Comparison of ENCODE assay signal across 18 cellular contexts in genomic region chr1:99529002-99529401, GRCh38.
DNase-seq lines count a peak whose midpoint lies in the region; ATAC-seq, FAIRE-seq and TF ChIP-seq lines count a peak whose summit lies in the region.
"Had no signal": no experiment of that assay in that cellular context is flagged by ENCODE, and none has a peak within 500 bp of the region (broad histone marks: within the 10 kb centered on the region; RNA-seq: fewer than 3 reads in every experiment).

No MANE protein-coding gene starts in this region.

- no peak overlapping the region for H3K4ac ChIP-seq in H1 (replicated peaks; ENCODE audit: insufficient read length, low read depth, low read length)

- peak overlapping the region; percentile 10; the same call in 1 of the 2 replicates for H2BK12ac ChIP-seq in H1 (ENCODE audit: low read depth, low read length)

- no peak for FAIRE-seq in H1 (lab: Jason Lieb, UNC)
- FAIRE-seq: A204.1, GM12878, GM18507, H54, HepG2, HTR-8/SVneo had no signal

- no peak overlapping the region for H3K14ac ChIP-seq in H1 (ENCODE audit: insufficient read length)

- H3F3A ChIP-seq in Loucy (ENCODE audit: low read depth), result no peaks in the 10 kb centered on the region

- TF ChIP-seq POLR2A in heart left ventricle (IDR thresholded peaks at IDR 0.05), result no peak
- TF ChIP-seq POLR2A in H1 (IDR thresholded peaks at IDR 0.05; ENCODE audit: control extremely low read depth in 1 of 2, low read depth in 2 of 2, low read length in 2 of 2), result no peak

- intact Hi-C loops in heart left ventricle (cut with DNase I), result loop anchor here in 7 of 10 donors (5.0 to 10.0 kb wide), 6 partner anchors 47 to 347 kb away; partner anchors contain the start of gene PALMD (in 3 of the 7)
- intact Hi-C loops in left cardiac atrium (cut with DNase I), result loop anchor here in 1 of 2 donors (5.0 kb wide), 1 partner anchor 47 kb away; no protein-coding TSS in a partner anchor

- no peak overlapping the region for H2BK15ac ChIP-seq in H1 (ENCODE audit: low read length)

- no peak overlapping the region for H2AK5ac ChIP-seq in H1 (ENCODE audit: low read depth, low read length)

- H4K8ac ChIP-seq in H1 (ENCODE audit: extremely low read depth, insufficient read depth, low read length), result no peak overlapping the region

- no peak overlapping the region for H4K91ac ChIP-seq in H1 (replicated peaks; ENCODE audit: insufficient read length, low read length)

- no peak overlapping the region for H3K27ac ChIP-seq in heart left ventricle
- H3K27ac ChIP-seq in H1 (ENCODE audit: low read depth, low read length), result no peak overlapping the region

- H3K79me1 ChIP-seq in H1 (ENCODE audit: low read depth, low read length), result no peaks in the 10 kb centered on the region

- no peak overlapping the region for H3K4me3 ChIP-seq in heart left ventricle
- H3K4me3 ChIP-seq in Loucy (ENCODE audit: low read length, poor library complexity, severe bottlenecking), result no peak overlapping the region
- H3K4me3 ChIP-seq in H1 (ENCODE audit: extremely low read depth in 1 of 4, insufficient read depth in 2 of 4, low read depth in 3 of 4, low read length in 4 of 4), result no peak overlapping the region
- H3K4me3 ChIP-seq: GM12878 had no signal

- POLR2A ChIA-PET in H1 (lab: Charles Lee; ENCODE audit: partially characterized antibody), result no interaction called here

- H3K23me2 ChIP-seq in H1 (ENCODE audit: low read depth, low read length), result no peaks in the 10 kb centered on the region

- CTCF ChIA-PET in H1 (lab: Charles Lee; ENCODE audit: partially characterized antibody), result interaction anchor here (0.6 to 1.3 kb wide), 3 partner anchors 122 to 181 kb away, joined by 3 to 4 read pairs (median 3); no protein-coding TSS in a partner anchor

- TF ChIP-seq CTCF in heart left ventricle (IDR thresholded peaks at IDR 0.05), result no peak
- no peak for TF ChIP-seq CTCF in Loucy (conservative IDR thresholded peaks at IDR 0.05; ENCODE audit: low read length)
- TF ChIP-seq CTCF in H1 (IDR thresholded peaks at IDR 0.05; ENCODE audit: control extremely low read depth in 1 of 3, insufficient read depth in 1 of 3, low read depth in 1 of 3, low read length in 3 of 3), result no peak

- H3K9me2 ChIP-seq in Loucy (replicated peaks; ENCODE audit: low read depth, low read length), result no peaks in the 10 kb centered on the region

- H4K5ac ChIP-seq in H1 (ENCODE audit: insufficient read length, low read depth, low read length), result no peak overlapping the region

- H3K18ac ChIP-seq in H1 (ENCODE audit: extremely low read depth, low read length), result no peak overlapping the region

- ATAC-seq in heart left ventricle (peak in 3 of 4 donors; percentile 34 to 74 (median 69)), left cardiac atrium (no peak), GM18909 (IDR thresholded peaks at IDR 0.05; ENCODE audit: poor library complexity, unreplicated experiment) (no peak)
- ATAC-seq: GM12878, HCT116, HepG2 had no signal

- H2BK5ac ChIP-seq in H1 (ENCODE audit: low read depth, low read length), result no peak overlapping the region

- DNase-seq in heart left ventricle, result no peak
- no peak for DNase-seq in left cardiac atrium
- DNase-seq in H1 (ENCODE audit: low read depth in 1 of 2, low spot score in 2 of 2), result no peak
- no peak for DNase-seq in middle frontal gyrus (ENCODE audit: extremely low spot score, low spot score)
- no peak for DNase-seq in NCI-H524 (lab: John Stamatoyannopoulos, UW)
- DNase-seq: C1 segment of cervical spinal cord; Calu3; CD4-positive, alpha-beta T cell; DMS 273 treated with DMSO at 0.1 percent for 48 hours had no signal

- H3K79me2 ChIP-seq in Loucy (ENCODE audit: insufficient read depth, low read length) (no peaks in the 10 kb centered on the region), H1 (ENCODE audit: control insufficient read depth in 1 of 2, insufficient read depth in 2 of 2, low read length in 2 of 2) (no peaks in the 10 kb centered on the region)

- no peak overlapping the region for H3K23ac ChIP-seq in H1 (ENCODE audit: insufficient read length)

- no peak overlapping the region for H2BK20ac ChIP-seq in H1 (ENCODE audit: low read length)

- TF ChIP-seq RAD21 in H1 (IDR thresholded peaks at IDR 0.05 in 1 of 2, conservative IDR thresholded peaks at IDR 0.05 in 1 of 2; ENCODE audit: low read depth in 2 of 2, low read length in 2 of 2), result no peak

- H3K4me2 ChIP-seq in Loucy (ENCODE audit: low read depth, low read length, poor library complexity, severe bottlenecking) (no peak overlapping the region), H1 (ENCODE audit: insufficient read depth in 1 of 2, low read depth in 2 of 2, low read length in 2 of 2) (no peak overlapping the region)

- TF ChIP-seq EP300 in H1 (IDR thresholded peaks at IDR 0.05; ENCODE audit: borderline replicate concordance in 1 of 2, low read depth in 2 of 2, low read length in 2 of 2), result no peak

- H3K36me3 ChIP-seq in heart left ventricle, result no peaks in the 10 kb centered on the region
- no peaks in the 10 kb centered on the region for H3K36me3 ChIP-seq in Loucy (ENCODE audit: insufficient read depth, low read length)
- H3K36me3 ChIP-seq in H1 (ENCODE audit: control insufficient read depth in 2 of 4, insufficient read depth in 4 of 4, low read length in 3 of 4), result no peaks in the 10 kb centered on the region

- H4K20me1 ChIP-seq in Loucy (ENCODE audit: insufficient read depth, low read length, poor library complexity, severe bottlenecking) (no peaks in the 10 kb centered on the region), H1 (replicated peaks in 1 of 2; ENCODE audit: control insufficient read depth in 1 of 2, insufficient read depth in 2 of 2, low read length in 2 of 2) (no peaks in the 10 kb centered on the region)

- WGBS in heart left ventricle, 4 donors, result 47 to 73% (median 64%) methylated on average over 3 of the region's 3 CpGs
- 90% methylated on average over 3 of the region's 3 CpGs; no CpG with 5 or more reads in 1 of the 2 experiments for WGBS in H1 (ENCODE audit: extremely low coverage in 1 of 2, insufficient coverage in 1 of 2, insufficient read length in 1 of 2, insufficient replicate concordance in 2 of 2, low coverage in 1 of 2, low lambda C conversion rate in 2 of 2, missing lambda C conversion rate in 1 of 2), 2 experiments

- H3K9ac ChIP-seq in Loucy (ENCODE audit: low read depth, low read length, poor library complexity, severe bottlenecking) (no peak overlapping the region), H1 (replicated peaks in 1 of 4; ENCODE audit: extremely low read depth in 1 of 4, low read depth in 3 of 4, low read length in 3 of 4) (no peak overlapping the region)

- H2AFZ ChIP-seq in Loucy (ENCODE audit: low read length), result peak overlapping the region; percentile 56; the same call in 1 of the 2 replicates
- H2AFZ ChIP-seq in H1 (ENCODE audit: low read length), result peak overlapping the region; percentile 72; the same call in 1 of the 2 replicates

- no peaks in the 10 kb centered on the region for H3K9me3 ChIP-seq in heart left ventricle
- H3K9me3 ChIP-seq in Loucy (ENCODE audit: insufficient read depth, low read depth, low read length), result no peaks in the 10 kb centered on the region
- no peaks in the 10 kb centered on the region for H3K9me3 ChIP-seq in H1 (ENCODE audit: insufficient read depth in 2 of 2, low read depth in 1 of 2, low read length in 1 of 2)

- H3K27me3 ChIP-seq in heart left ventricle (no peaks in the 10 kb centered on the region), Loucy (ENCODE audit: insufficient read depth, low read length, poor library complexity, severe bottlenecking) (no peaks in the 10 kb centered on the region), H1 (replicated peaks in 1 of 4; ENCODE audit: control insufficient read depth in 3 of 4, extremely low read depth in 1 of 4, insufficient read depth in 3 of 4, low read length in 3 of 4) (no peaks in the 10 kb centered on the region)

- no peak overlapping the region for H3K56ac ChIP-seq in H1 (replicated peaks; ENCODE audit: insufficient read length, low read depth, low read length)

- H3K4me1 ChIP-seq in heart left ventricle (peaks cover 1 to 29% (median 6%) of the 10 kb centered on the region in 12 donors), Loucy (ENCODE audit: insufficient read depth, low read length, poor library complexity, severe bottlenecking) (no peaks in the 10 kb centered on the region), H1 (replicated peaks in 1 of 4; ENCODE audit: control insufficient read depth in 3 of 4, insufficient read depth in 4 of 4, low read length in 3 of 4) (peaks cover 0 to 3% (median 0%) of the 10 kb centered on the region in 4 experiments; a peak in 2 of 7 replicates)

- no peak overlapping the region for H2BK120ac ChIP-seq in H1 (replicated peaks; ENCODE audit: low read depth, low read length)

TF ChIP-seq in H1, 55 proteins besides CTCF, POLR2A, EP300 and RAD21:
- no peak for TF ChIP-seq YY1 (IDR thresholded peaks at IDR 0.05; ENCODE audit: low read depth, low read length)
- TF ChIP-seq KDM1A (IDR thresholded peaks at IDR 0.05; ENCODE audit: borderline replicate concordance, low read length), result no peak
- TF ChIP-seq E2F6 (IDR thresholded peaks at IDR 0.05), result no peak
- TF ChIP-seq JUND (IDR thresholded peaks at IDR 0.05; ENCODE audit: low read length), result no peak
- no peak for TF ChIP-seq MAX (IDR thresholded peaks at IDR 0.05)
- no peak for TF ChIP-seq USF2 (IDR thresholded peaks at IDR 0.05; ENCODE audit: low read length)
- no peak for TF ChIP-seq JUN (IDR thresholded peaks at IDR 0.05; ENCODE audit: low read depth, low read length)
- no peak for TF ChIP-seq ATF3 (IDR thresholded peaks at IDR 0.05; ENCODE audit: insufficient read depth, low read depth, low read length)
- TF ChIP-seq TAF7 (optimal IDR thresholded peaks at IDR 0.05; ENCODE audit: borderline replicate concordance, low read depth, low read length), result no peak
TF ChIP-seq in H1: peak in this region for 0.

Comparison
In these comparisons a context has a peak if more than half of its experiments do, and no peak if none do; other contexts are left out.
1. ATAC-seq: peak in heart left ventricle (3 of 4); none in left cardiac atrium (0 of 2) and GM18909 (single experiment).